1 cellular context compared by ENCODE assay signal in the genomic region with DNA sequence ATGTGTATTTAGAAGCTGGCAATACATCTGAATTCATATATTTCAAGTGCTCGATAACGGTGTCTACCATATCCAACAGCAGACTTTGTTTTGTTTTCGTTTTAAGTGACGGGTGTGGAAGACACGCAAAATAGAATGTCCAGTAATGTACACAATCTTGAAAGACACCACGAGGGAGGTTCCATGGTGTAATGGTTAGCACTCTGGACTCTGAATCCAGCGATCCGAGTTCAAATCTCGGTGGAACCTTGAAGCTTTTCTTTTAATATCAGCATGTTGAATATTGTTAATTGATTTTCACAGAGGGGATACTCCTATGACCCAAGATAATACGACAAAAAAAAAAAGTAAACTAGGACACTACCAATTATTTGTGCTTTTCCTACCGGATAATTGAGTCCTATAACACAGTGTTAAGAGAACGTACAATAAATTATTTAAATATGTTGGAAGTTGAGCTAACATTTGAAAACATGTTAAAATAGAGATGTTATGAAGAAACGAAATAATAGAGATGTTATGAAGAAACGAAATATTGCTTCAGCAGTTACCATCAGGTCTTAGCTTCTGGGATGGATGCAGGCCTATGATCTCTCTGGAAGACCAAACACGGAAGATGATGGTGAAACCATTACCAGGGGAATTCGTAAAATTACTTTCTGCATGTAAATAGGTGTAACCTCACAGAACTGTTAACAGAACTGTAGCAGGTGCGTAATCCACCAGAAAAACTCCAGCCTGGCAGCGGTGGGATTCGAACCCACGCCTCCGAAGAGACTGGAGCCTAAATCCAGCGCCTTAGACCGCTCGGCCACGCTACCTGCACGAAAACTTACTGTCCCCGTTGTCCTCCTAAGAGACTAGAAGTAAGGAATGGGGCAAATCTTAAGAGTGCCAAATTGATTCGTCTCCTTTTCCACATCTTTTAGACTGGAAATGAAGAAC.
TF ChIP-seq lines count a peak whose summit lies in the region.

No MANE protein-coding gene starts in this region.

TF ChIP-seq in K562, 482 proteins besides CTCF, POLR2A, EP300 and RAD21 (continued from another document):
- TF ChIP-seq E2F8 (IDR thresholded peaks at IDR 0.05; ENCODE audit: low read depth, partially characterized antibody) (no peak), GABPB1 (CRISPR knock-in tag; IDR thresholded peaks at IDR 0.05) (no peak; the same call in 1 of the 2 replicates), PHF8 (IDR thresholded peaks at IDR 0.05; ENCODE audit: borderline replicate concordance, low read length) (no peak), HNRNPK (IDR thresholded peaks at IDR 0.05; ENCODE audit: low read depth, low read length, poor library complexity, severe bottlenecking) (no peak), ZNF134 (CRISPR knock-in tag; conservative IDR thresholded peaks at IDR 0.05) (no peak), GTF2A2 (tag; IDR thresholded peaks at IDR 0.05) (no peak), XRCC5 (IDR thresholded peaks at IDR 0.05; ENCODE audit: low read depth, low read length) (peak; percentile 73), PHB (CRISPR knock-in tag; IDR thresholded peaks at IDR 0.05) (no peak), ZNF583 (CRISPR knock-in tag; IDR thresholded peaks at IDR 0.05) (no peak), PRPF4 (IDR thresholded peaks at IDR 0.05; ENCODE audit: insufficient read depth, low read depth, low read length, poor library complexity, severe bottlenecking) (no peak), FOXP1 (CRISPR knock-in tag; IDR thresholded peaks at IDR 0.05) (no peak), HMGN3 (IDR thresholded peaks at IDR 0.05; ENCODE audit: borderline replicate concordance, extremely low read depth, insufficient read length, low read depth, low read length) (no peak), SPI1 (IDR thresholded peaks at IDR 0.05; ENCODE audit: borderline replicate concordance, low read depth, low read length) (no peak), TCF3 (CRISPR knock-in tag; IDR thresholded peaks at IDR 0.05) (no peak), ELF4 (CRISPR knock-in tag; IDR thresholded peaks at IDR 0.05) (no peak), CEBPG (CRISPR knock-in tag; IDR thresholded peaks at IDR 0.05) (no peak), CEBPG (tag; conservative IDR thresholded peaks at IDR 0.05 in 1 of 2, IDR thresholded peaks at IDR 0.05 in 1 of 2) (peak in 1 of 2 experiments; percentile 57; a peak in 1 of 4 replicates), SIX5 (IDR thresholded peaks at IDR 0.05; ENCODE audit: borderline replicate concordance in 1 of 2, insufficient read depth in 1 of 2, low read depth in 1 of 2, low read length in 2 of 2) (no peak), NFE2L1 (tag; IDR thresholded peaks at IDR 0.05; ENCODE audit: borderline replicate concordance, low read depth) (no peak), ZNF707 (CRISPR knock-in tag; conservative IDR thresholded peaks at IDR 0.05) (no peak), RFX7 (CRISPR knock-in tag; IDR thresholded peaks at IDR 0.05) (no peak), ZNF316 (IDR thresholded peaks at IDR 0.05) (no peak), ZNF511 (CRISPR knock-in tag; IDR thresholded peaks at IDR 0.05) (no peak), PTBP1 (IDR thresholded peaks at IDR 0.05; ENCODE audit: low read depth, low read length) (no peak), ZNF384 (IDR thresholded peaks at IDR 0.05; ENCODE audit: low read depth, low read length) (0 out of 2 replicates have a peak, but pooled peaks have one; percentile 16), YBX1 (IDR thresholded peaks at IDR 0.05) (no peak), ETS2 (tag; IDR thresholded peaks at IDR 0.05; ENCODE audit: borderline replicate concordance, poor library complexity, severe bottlenecking) (no peak), CBX2 (IDR thresholded peaks at IDR 0.05; ENCODE audit: insufficient read depth, low read length, poor library complexity, severe bottlenecking) (no peak)
- TF ChIP-seq, protein P1, sequence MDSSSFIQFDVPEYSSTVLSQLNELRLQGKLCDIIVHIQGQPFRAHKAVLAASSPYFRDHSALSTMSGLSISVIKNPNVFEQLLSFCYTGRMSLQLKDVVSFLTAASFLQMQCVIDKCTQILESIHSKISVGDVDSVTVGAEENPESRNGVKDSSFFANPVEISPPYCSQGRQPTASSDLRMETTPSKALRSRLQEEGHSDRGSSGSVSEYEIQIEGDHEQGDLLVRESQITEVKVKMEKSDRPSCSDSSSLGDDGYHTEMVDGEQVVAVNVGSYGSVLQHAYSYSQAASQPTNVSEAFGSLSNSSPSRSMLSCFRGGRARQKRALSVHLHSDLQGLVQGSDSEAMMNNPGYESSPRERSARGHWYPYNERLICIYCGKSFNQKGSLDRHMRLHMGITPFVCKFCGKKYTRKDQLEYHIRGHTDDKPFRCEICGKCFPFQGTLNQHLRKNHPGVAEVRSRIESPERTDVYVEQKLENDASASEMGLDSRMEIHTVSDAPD (CRISPR knock-in tag; IDR thresholded peaks at IDR 0.05): 0 out of 2 replicates have a peak, but pooled peaks have one; percentile 55
- TF ChIP-seq, protein P2, sequence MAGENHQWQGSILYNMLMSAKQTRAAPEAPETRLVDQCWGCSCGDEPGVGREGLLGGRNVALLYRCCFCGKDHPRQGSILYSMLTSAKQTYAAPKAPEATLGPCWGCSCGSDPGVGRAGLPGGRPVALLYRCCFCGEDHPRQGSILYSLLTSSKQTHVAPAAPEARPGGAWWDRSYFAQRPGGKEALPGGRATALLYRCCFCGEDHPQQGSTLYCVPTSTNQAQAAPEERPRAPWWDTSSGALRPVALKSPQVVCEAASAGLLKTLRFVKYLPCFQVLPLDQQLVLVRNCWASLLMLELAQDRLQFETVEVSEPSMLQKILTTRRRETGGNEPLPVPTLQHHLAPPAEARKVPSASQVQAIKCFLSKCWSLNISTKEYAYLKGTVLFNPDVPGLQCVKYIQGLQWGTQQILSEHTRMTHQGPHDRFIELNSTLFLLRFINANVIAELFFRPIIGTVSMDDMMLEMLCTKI (IDR thresholded peaks at IDR 0.05; ENCODE audit: partially characterized antibody): no peak
